8 cellular contexts compared by ENCODE assay signal in the genomic region with DNA sequence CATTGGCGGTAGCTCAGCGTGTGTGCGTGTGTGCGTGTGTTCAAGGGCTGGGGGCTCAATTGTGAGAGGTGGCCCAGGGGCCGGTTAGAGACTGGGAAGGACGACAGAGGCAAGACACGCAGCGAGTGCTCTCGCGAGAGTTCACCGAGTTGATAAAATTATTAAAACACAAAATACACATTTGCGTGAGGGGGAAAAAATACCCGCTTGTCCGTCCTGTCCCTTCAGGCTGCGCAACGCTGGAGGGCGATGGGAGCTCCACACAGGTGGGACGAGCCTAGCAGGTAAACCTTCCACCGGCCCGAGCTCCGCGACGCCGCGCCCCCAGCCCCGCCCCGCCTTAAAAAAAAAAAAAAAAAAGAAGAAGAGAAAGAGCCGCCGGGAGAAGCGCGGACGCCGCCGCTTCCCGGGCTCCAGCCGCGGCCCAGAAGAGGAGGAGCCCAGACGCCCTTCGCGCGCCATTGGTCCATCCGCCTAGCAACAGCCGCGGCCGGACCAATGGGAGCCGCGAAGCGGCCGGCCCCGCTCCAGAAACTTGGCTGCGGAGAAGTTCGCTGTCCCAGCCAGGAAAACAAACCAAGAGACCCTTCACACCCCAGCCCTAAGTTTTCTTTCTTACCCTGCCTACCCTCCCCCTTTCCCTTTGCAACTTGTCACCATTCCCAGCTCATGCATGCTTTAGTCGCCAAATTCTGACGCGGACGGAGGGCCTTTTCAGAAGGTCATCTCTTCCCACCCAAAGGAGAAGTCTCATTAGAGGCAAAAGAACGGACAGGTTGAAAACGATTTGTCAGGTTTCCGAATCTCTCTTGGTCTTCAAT.
DNase-seq lines count a peak whose midpoint lies in the region; ATAC-seq, FAIRE-seq and TF ChIP-seq lines count a peak whose summit lies in the region.

No MANE protein-coding gene starts in this region.

- SMC1A ChIA-PET in GM12878 (lab: Charles Lee; ENCODE audit: uncharacterized antibody, unreplicated experiment), result no interaction called here

- TF ChIP-seq EP300 in GM12878 (IDR thresholded peaks at IDR 0.05; ENCODE audit: borderline replicate concordance in 1 of 2, control insufficient read depth in 1 of 2, low read depth in 2 of 2, low read length in 2 of 2), result no peak

- peak overlapping the region; percentile 89 for H3K4me3 Mint-ChIP-seq in T-helper 2 cell treated with Interferon-gamma antibody and Interleukin-4, amounts not matched to agents 5 μg/mL and 100 μg/mL, for 36 hours

- intact Hi-C loops in GM12878 (cut with micrococcal nuclease; ENCODE audit: unreplicated experiment) (no loop called here), psoas muscle (cut with DNase I) (loop anchor here in 1 of 2 donors (10.0 kb wide), 1 partner anchor 314 kb away; no protein-coding TSS in a partner anchor)

- POLR2A ChIA-PET in GM12878 (lab: Charles Lee), result no interaction called here

- peaks cover 0 to 4% of the 10 kb centered on the region in 2 experiments; a peak in 1 of 4 replicates for H3K27me3 ChIP-seq in GM12878 (replicated peaks in 1 of 2; ENCODE audit: control insufficient read depth in 2 of 2, insufficient read depth in 2 of 2, low read length in 1 of 2)
- no peaks in the 10 kb centered on the region for H3K27me3 ChIP-seq in psoas muscle (ENCODE audit: insufficient read depth in 3 of 3, low read length in 2 of 3)

- CTCF ChIA-PET in GM12878 (lab: Yijun Ruan, JAX), result no interaction called here

- peak overlapping the region; percentile 59 for H2AFZ ChIP-seq in GM12878 (ENCODE audit: control insufficient read depth, low read depth, low read length)

- H3K36me3 ChIP-seq in GM12878 (ENCODE audit: control insufficient read depth in 2 of 2, insufficient read depth in 2 of 2, low read length in 1 of 2), result no peaks in the 10 kb centered on the region
- H3K36me3 ChIP-seq in psoas muscle (ENCODE audit: insufficient read depth in 1 of 2, low read depth in 1 of 2), result no peaks in the 10 kb centered on the region

- peak overlapping the region; percentile 90 for H3K27ac Mint-ChIP-seq in T-helper 2 cell treated with Interferon-gamma antibody and Interleukin-4, amounts not matched to agents 5 μg/mL and 100 μg/mL, for 36 hours

- RAD21 ChIA-PET in GM12878 (lab: Charles Lee; ENCODE audit: unreplicated experiment), result no interaction called here

- H3K9me3 ChIP-seq in GM12878 (replicated peaks; ENCODE audit: control insufficient read depth, insufficient read depth, low read length) (no peaks in the 10 kb centered on the region), psoas muscle (no peaks in the 10 kb centered on the region)

- ATAC-seq in GM12878 (peak; percentile 97), psoas muscle (peak; percentile 98 to 100 (median 98))

- no peak overlapping the region for H3K27ac ChIP-seq in GM12878 (ENCODE audit: control insufficient read depth, insufficient read depth)
- peak overlapping the region; percentile 19 for H3K27ac ChIP-seq in psoas muscle

- no peaks in the 10 kb centered on the region for H4K20me1 ChIP-seq in GM12878 (ENCODE audit: control insufficient read depth, insufficient read depth)

- TF ChIP-seq RAD21 in GM12878 (IDR thresholded peaks at IDR 0.05; ENCODE audit: insufficient read depth, low read depth, low read length), result no peak

- H3K4me2 ChIP-seq in GM12878 (ENCODE audit: control insufficient read depth, insufficient read depth), result peak overlapping the region; percentile 64

- peak; percentile 89 for DNase-seq in G401 (ENCODE audit: low spot score)
- peak; percentile 14 for DNase-seq in HFF-Myc (ENCODE audit: extremely low read depth, low read depth)
- peak; percentile 31 for DNase-seq in NB4 (ENCODE audit: low read depth)
- peak; percentile 76 for DNase-seq in T-helper 2 cell treated with Interferon-gamma antibody and Interleukin-4, amounts not matched to agents 5 μg/mL and 100 μg/mL, for 36 hours (ENCODE audit: low spot score)
- DNase-seq in GM12878 (ENCODE audit: low read depth, low spot score), result peak; percentile 12
- peak; percentile 89 for DNase-seq in hepatic stellate cell (ENCODE audit: low spot score)
- peak; percentile 90 to 94 for DNase-seq in psoas muscle
- DNase-seq in urothelium cell line (ENCODE audit: low spot score), result peak; percentile 99

- H3K27me3 Mint-ChIP-seq in T-helper 2 cell treated with Interferon-gamma antibody and Interleukin-4, amounts not matched to agents 5 μg/mL and 100 μg/mL, for 36 hours (ENCODE audit: low read depth), result peaks cover 23% of the 10 kb centered on the region

- H3K9me3 Mint-ChIP-seq in T-helper 2 cell treated with Interferon-gamma antibody and Interleukin-4, amounts not matched to agents 5 μg/mL and 100 μg/mL, for 36 hours, result no peaks in the 10 kb centered on the region

- TF ChIP-seq POLR2A in NB4 (IDR thresholded peaks at IDR 0.05; ENCODE audit: extremely low read depth, insufficient read length), result no peak
- no peak for TF ChIP-seq POLR2A in GM12878 (IDR thresholded peaks at IDR 0.05; ENCODE audit: low read depth, low read length)

- H3K4me1 ChIP-seq in GM12878 (ENCODE audit: control insufficient read depth, insufficient read depth, low read length) (no peaks in the 10 kb centered on the region), psoas muscle (peaks cover 12% of the 10 kb centered on the region)

- H3K9ac ChIP-seq in GM12878 (ENCODE audit: control insufficient read depth, insufficient read depth, low read length), result peak overlapping the region; percentile 37; the same call in 1 of the 2 replicates

- no TSS peak for BruUV-seq in GM12878 (replicated peaks; lab: Mats Ljungman, UMichigan)

- WGBS in GM12878 (ENCODE audit: insufficient coverage, insufficient replicate concordance, low lambda C conversion rate, missing lambda C conversion rate), result 10% methylated on average over 38 of the region's 59 CpGs
- WGBS in psoas muscle, 3 donors, result 1 to 3% (median 1%) methylated on average over 41 to 59 of the region's 59 CpGs

- peaks cover 30% of the 10 kb centered on the region for H3K4me1 Mint-ChIP-seq in T-helper 2 cell treated with Interferon-gamma antibody and Interleukin-4, amounts not matched to agents 5 μg/mL and 100 μg/mL, for 36 hours (ENCODE audit: low read depth)

- FAIRE-seq in GM12878 (lab: Jason Lieb, UNC) (peak; percentile 41), urothelium cell line (lab: Jason Lieb, UNC) (peak; percentile 82)

- H3K36me3 Mint-ChIP-seq in T-helper 2 cell treated with Interferon-gamma antibody and Interleukin-4, amounts not matched to agents 5 μg/mL and 100 μg/mL, for 36 hours (ENCODE audit: low read depth), result no peaks in the 10 kb centered on the region

- H3K4me3 ChIP-seq in HFF-Myc (replicated peaks; ENCODE audit: low read depth, low read length), result peak overlapping the region; percentile 37
- H3K4me3 ChIP-seq in NB4 (ENCODE audit: low read depth, low read length), result no peak overlapping the region
- peak overlapping the region; percentile 58 for H3K4me3 ChIP-seq in GM12878
- H3K4me3 ChIP-seq in psoas muscle, result peak overlapping the region; percentile 69

- H3K79me2 ChIP-seq in GM12878 (ENCODE audit: control insufficient read depth, insufficient read depth, low read length), result no peaks in the 10 kb centered on the region

- in situ Hi-C loops in G401 (cut with HindIII; ENCODE audit: low sequenced_read_pairs), result no loop called here
- in situ Hi-C loops in GM12878 (cut with MboI), result no loop called here

- TF ChIP-seq CTCF in HFF-Myc (IDR thresholded peaks at IDR 0.05; ENCODE audit: low read depth, low read length, missing control alignments) (no peak), NB4 (IDR thresholded peaks at IDR 0.05; ENCODE audit: low read depth, low read length) (no peak), GM12878 (IDR thresholded peaks at IDR 0.05 in 2 of 3, conservative IDR thresholded peaks at IDR 0.05 in 1 of 3; ENCODE audit: control insufficient read depth in 2 of 3, extremely low read depth in 1 of 3, insufficient read depth in 1 of 3, low read depth in 3 of 3, low read length in 3 of 3) (no peak), psoas muscle (IDR thresholded peaks at IDR 0.05) (no peak)

TF ChIP-seq in GM12878, 131 proteins besides CTCF, POLR2A, EP300 and RAD21 (continues in another document):
- TF ChIP-seq CREM (IDR thresholded peaks at IDR 0.05; ENCODE audit: low read depth), result peak; percentile 12; the same call in 1 of the 2 replicates
- TF ChIP-seq MYB (IDR thresholded peaks at IDR 0.05; ENCODE audit: borderline replicate concordance, low read depth, low read length), result no peak
- TF ChIP-seq, protein P1, sequence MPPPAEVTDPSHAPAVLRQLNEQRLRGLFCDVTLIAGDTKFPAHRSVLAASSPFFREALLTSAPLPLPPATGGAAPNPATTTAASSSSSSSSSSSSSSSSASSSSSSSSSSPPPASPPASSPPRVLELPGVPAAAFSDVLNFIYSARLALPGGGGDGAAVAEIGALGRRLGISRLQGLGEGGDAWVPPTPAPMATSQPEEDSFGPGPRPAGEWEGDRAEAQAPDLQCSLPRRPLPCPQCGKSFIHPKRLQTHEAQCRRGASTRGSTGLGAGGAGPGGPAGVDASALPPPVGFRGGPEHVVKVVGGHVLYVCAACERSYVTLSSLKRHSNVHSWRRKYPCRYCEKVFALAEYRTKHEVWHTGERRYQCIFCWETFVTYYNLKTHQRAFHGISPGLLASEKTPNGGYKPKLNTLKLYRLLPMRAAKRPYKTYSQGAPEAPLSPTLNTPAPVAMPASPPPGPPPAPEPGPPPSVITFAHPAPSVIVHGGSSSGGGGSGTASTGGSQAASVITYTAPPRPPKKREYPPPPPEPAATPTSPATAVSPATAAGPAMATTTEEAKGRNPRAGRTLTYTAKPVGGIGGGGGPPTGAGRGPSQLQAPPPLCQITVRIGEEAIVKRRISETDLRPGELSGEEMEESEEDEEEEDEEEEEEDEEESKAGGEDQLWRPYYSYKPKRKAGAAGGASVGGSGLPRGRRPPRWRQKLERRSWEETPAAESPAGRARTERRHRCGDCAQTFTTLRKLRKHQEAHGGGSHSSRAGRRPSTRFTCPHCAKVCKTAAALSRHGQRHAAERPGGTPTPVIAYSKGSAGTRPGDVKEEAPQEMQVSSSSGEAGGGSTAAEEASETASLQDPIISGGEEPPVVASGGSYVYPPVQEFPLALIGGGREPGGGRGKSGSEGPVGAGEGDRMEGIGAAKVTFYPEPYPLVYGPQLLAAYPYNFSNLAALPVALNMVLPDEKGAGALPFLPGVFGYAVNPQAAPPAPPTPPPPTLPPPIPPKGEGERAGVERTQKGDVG (CRISPR knock-in tag; IDR thresholded peaks at IDR 0.05), result no peak
- TF ChIP-seq SP1 (IDR thresholded peaks at IDR 0.05; ENCODE audit: low read depth, low read length), result peak; percentile 68
- TF ChIP-seq GABPA (IDR thresholded peaks at IDR 0.05; ENCODE audit: low read depth), result no peak

Comparison
In these comparisons a context has a peak if more than half of its experiments do, and no peak if none do; other contexts are left out.
1. DNase-seq: peak in every context shown above with its lines; median percentile 99 in urothelium cell line; 92 in psoas muscle; 89 in G401; 89 in hepatic stellate cell; 76 in T-helper 2 cell treated with Interferon-gamma antibody and Interleukin-4, amounts not matched to agents 5 μg/mL and 100 μg/mL, for 36 hours; 31 in NB4; 14 in HFF-Myc; 12 in GM12878.